ENCODE assay signal across 22 cellular contexts in genomic region chr11:28483072-28483867, GRCh38.
DNase-seq lines count a peak whose midpoint lies in the region; ATAC-seq, FAIRE-seq and TF ChIP-seq lines count a peak whose summit lies in the region.
"Had no signal": no experiment of that assay in that cellular context is flagged by ENCODE, and none has a peak within 500 bp of the region (broad histone marks: within the 10 kb centered on the region; RNA-seq: fewer than 3 reads in every experiment).

No MANE protein-coding gene starts in this region.

- H3K27me3 ChIP-seq in bronchial epithelial cell (ENCODE audit: control insufficient read depth, insufficient read depth, low read length): no peaks in the 10 kb centered on the region
- H3K27me3 ChIP-seq in smooth muscle cell (ENCODE audit: low read depth): no peaks in the 10 kb centered on the region
- H3K27me3 ChIP-seq: BLaER1 treated with 17β-estradiol and CSF1 and Interleukin-3, amounts not matched to agents 10 nM and 100 nM had no signal

- H3K4me3 Mint-ChIP-seq in stimulated activated naive CD8-positive, alpha-beta T cell treated with anti-CD3 and anti-CD28 coated beads, Interleukin-15, amount 100 ng/mL, for 72 hours: no peak overlapping the region
- H3K4me3 Mint-ChIP-seq: B cell; CD4-positive, alpha-beta T cell; CD8-positive, alpha-beta T cell had no signal

- no peaks in the 10 kb centered on the region for H3K9me3 ChIP-seq in smooth muscle cell (replicated peaks; ENCODE audit: low read depth)
- H3K9me3 ChIP-seq: BLaER1 treated with 17β-estradiol and CSF1 and Interleukin-3, amounts not matched to agents 10 nM and 100 nM; Caco-2 had no signal

- TF ChIP-seq CTCF in LNCaP clone FGC (IDR thresholded peaks at IDR 0.05; ENCODE audit: control insufficient read depth, extremely low read depth, insufficient read depth) (no peak), bronchial epithelial cell (IDR thresholded peaks at IDR 0.05; ENCODE audit: insufficient read depth, low read length, severe bottlenecking) (no peak), smooth muscle cell (IDR thresholded peaks at IDR 0.05; ENCODE audit: borderline replicate concordance, insufficient read depth, poor library complexity, severe bottlenecking) (no peak)

- H3K36me3 ChIP-seq in bronchial epithelial cell (ENCODE audit: control insufficient read depth, insufficient read depth, low read length) (no peaks in the 10 kb centered on the region), smooth muscle cell (ENCODE audit: low read depth) (no peaks in the 10 kb centered on the region)
- H3K36me3 ChIP-seq: BLaER1 treated with 17β-estradiol and CSF1 and Interleukin-3, amounts not matched to agents 10 nM and 100 nM had no signal

- H3K4me1 Mint-ChIP-seq in stimulated activated naive CD8-positive, alpha-beta T cell treated with anti-CD3 and anti-CD28 coated beads, Interleukin-15, amount 100 ng/mL, for 72 hours: no peaks in the 10 kb centered on the region
- H3K4me1 Mint-ChIP-seq: B cell had no signal

- no peak overlapping the region for H3K9ac ChIP-seq in smooth muscle cell (ENCODE audit: low read depth)
- H3K9ac ChIP-seq: BLaER1 treated with 17β-estradiol and CSF1 and Interleukin-3, amounts not matched to agents 10 nM and 100 nM had no signal

- H3K4me3 ChIP-seq in LNCaP clone FGC (ENCODE audit: low read depth, low read length) (no peak overlapping the region), bronchial epithelial cell (ENCODE audit: low read depth, low read length) (no peak overlapping the region), smooth muscle cell (no peak overlapping the region)
- H3K4me3 ChIP-seq: BLaER1 treated with 17β-estradiol and CSF1 and Interleukin-3, amounts not matched to agents 10 nM and 100 nM had no signal

- FAIRE-seq in bronchial epithelial cell (lab: Jason Lieb, UNC): no peak
- FAIRE-seq: A204.1, D721Med, G401.6, GM12891, GM19239 had no signal

- H2AFZ ChIP-seq in smooth muscle cell (ENCODE audit: low read depth): peak overlapping the region; percentile 26

- H3K4me1 ChIP-seq in smooth muscle cell (ENCODE audit: low read depth): peaks cover 16% of the 10 kb centered on the region
- H3K4me1 ChIP-seq: BLaER1 treated with 17β-estradiol and CSF1 and Interleukin-3, amounts not matched to agents 10 nM and 100 nM; Caco-2 had no signal

- H3K9me3 Mint-ChIP-seq in stimulated activated naive CD8-positive, alpha-beta T cell treated with anti-CD3 and anti-CD28 coated beads, Interleukin-15, amount 100 ng/mL, for 72 hours: no peaks in the 10 kb centered on the region
- H3K9me3 Mint-ChIP-seq: CD4-positive, alpha-beta T cell; CD8-positive, alpha-beta T cell had no signal

- no peaks in the 10 kb centered on the region for H3K27me3 Mint-ChIP-seq in stimulated activated naive CD8-positive, alpha-beta T cell treated with anti-CD3 and anti-CD28 coated beads, Interleukin-15, amount 100 ng/mL, for 72 hours
- H3K27me3 Mint-ChIP-seq: B cell; CD4-positive, alpha-beta T cell had no signal

- WGBS in smooth muscle cell (ENCODE audit: low lambda C conversion rate): 15% methylated on average over 7 of the region's 7 CpGs

- no peaks in the 10 kb centered on the region for H4K20me1 ChIP-seq in smooth muscle cell (ENCODE audit: low read depth)
- H4K20me1 ChIP-seq: BLaER1 treated with 17β-estradiol and CSF1 and Interleukin-3, amounts not matched to agents 10 nM and 100 nM had no signal

- ATAC-seq in GM21367 (IDR thresholded peaks at IDR 0.05; ENCODE audit: unreplicated experiment): no peak
- ATAC-seq in stimulated activated naive CD8-positive, alpha-beta T cell treated with anti-CD3 and anti-CD28 coated beads, Interleukin-15, amount 100 ng/mL, for 72 hours: no peak
- ATAC-seq: CD8-positive, alpha-beta T cell had no signal

- H3K27ac Mint-ChIP-seq in stimulated activated naive CD8-positive, alpha-beta T cell treated with anti-CD3 and anti-CD28 coated beads, Interleukin-15, amount 100 ng/mL, for 72 hours: no peak overlapping the region
- H3K27ac Mint-ChIP-seq: B cell; CD4-positive, alpha-beta T cell; CD8-positive, alpha-beta T cell had no signal

- H3F3A ChIP-seq in smooth muscle cell (ENCODE audit: low read depth): no peaks in the 10 kb centered on the region

- H3K4me2 ChIP-seq in smooth muscle cell: peak overlapping the region; percentile 52
- H3K4me2 ChIP-seq: BLaER1 treated with 17β-estradiol and CSF1 and Interleukin-3, amounts not matched to agents 10 nM and 100 nM had no signal

- H3K27ac ChIP-seq in smooth muscle cell (ENCODE audit: low read depth): no peak overlapping the region
- H3K27ac ChIP-seq: BLaER1 treated with 17β-estradiol and CSF1 and Interleukin-3, amounts not matched to agents 10 nM and 100 nM; C4-2B had no signal

- DNase-seq in LNCaP clone FGC (ENCODE audit: low read depth) (peak; percentile 69), bronchial epithelial cell (ENCODE audit: low read depth) (peak; percentile 7), smooth muscle cell (lab: John Stamatoyannopoulos, UW; ENCODE audit: unreplicated experiment) (no peak), NCI-H1436 treated with DMSO at 0.1 percent for 48 hours (lab: John Stamatoyannopoulos, UW) (no peak)
- DNase-seq in stimulated activated naive CD8-positive, alpha-beta T cell treated with anti-CD3 and anti-CD28 coated beads, Interleukin-15, amount 100 ng/mL, for 72 hours: no peak
- DNase-seq: 8988T; ACHN; Caco-2; Calu3; CD4-positive, alpha-beta T cell; CD8-positive, alpha-beta T cell; DMS79 treated with DMSO at 0.1 percent for 48 hours; GF-D8 had no signal

- no peaks in the 10 kb centered on the region for H3K79me2 ChIP-seq in smooth muscle cell (ENCODE audit: low read depth)

Comparison
In these comparisons a context has a peak if more than half of its experiments do, and no peak if none do; other contexts are left out.
1. DNase-seq: peak in LNCaP clone FGC (single experiment) and bronchial epithelial cell (single experiment); none in smooth muscle cell (single experiment), NCI-H1436 treated with DMSO at 0.1 percent for 48 hours (single experiment) and stimulated activated naive CD8-positive, alpha-beta T cell treated with anti-CD3 and anti-CD28 coated beads, Interleukin-15, amount 100 ng/mL, for 72 hours (0 of 2).